ENCODE assay signal across 1 cellular context in the genomic region with DNA sequence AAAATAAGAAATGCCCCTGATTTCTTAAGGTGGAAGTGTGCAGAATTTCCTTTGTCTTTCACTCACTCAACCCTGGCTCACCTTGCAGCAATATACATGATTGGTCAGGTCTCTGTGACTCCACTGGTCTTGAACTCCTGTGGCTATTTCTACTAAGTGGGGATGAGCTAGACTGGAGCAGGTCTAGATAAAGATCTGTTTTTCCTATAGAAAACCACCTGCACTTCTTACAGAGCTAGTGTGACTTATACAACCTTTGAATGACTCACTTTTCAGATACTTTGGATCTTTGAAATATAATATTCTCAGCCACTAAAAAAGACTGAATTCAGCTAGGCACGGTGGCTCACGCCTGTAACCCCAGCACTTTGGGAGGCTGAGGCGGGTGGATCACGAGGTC.
TF ChIP-seq lines count a peak whose summit lies in the region.

No MANE protein-coding gene starts in this region.

TF ChIP-seq in SK-N-SH, 30 proteins besides CTCF, POLR2A, EP300 and RAD21 (continued from another document):
- TF ChIP-seq, protein P1, sequence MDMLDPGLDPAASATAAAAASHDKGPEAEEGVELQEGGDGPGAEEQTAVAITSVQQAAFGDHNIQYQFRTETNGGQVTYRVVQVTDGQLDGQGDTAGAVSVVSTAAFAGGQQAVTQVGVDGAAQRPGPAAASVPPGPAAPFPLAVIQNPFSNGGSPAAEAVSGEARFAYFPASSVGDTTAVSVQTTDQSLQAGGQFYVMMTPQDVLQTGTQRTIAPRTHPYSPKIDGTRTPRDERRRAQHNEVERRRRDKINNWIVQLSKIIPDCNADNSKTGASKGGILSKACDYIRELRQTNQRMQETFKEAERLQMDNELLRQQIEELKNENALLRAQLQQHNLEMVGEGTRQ (IDR thresholded peaks at IDR 0.05; ENCODE audit: borderline replicate concordance, low read depth, low read length): no peak
- no peak for TF ChIP-seq TAF1 (IDR thresholded peaks at IDR 0.05; ENCODE audit: borderline replicate concordance, low read depth, low read length)
